Comparison of ENCODE assay signal across 18 cellular contexts in genomic region chr12:108315486-108316105, GRCh38. TPM values are rescaled to one million over a fixed set of nuclear protein-coding genes. Genes with fewer than 3 reads are reported as not detected.
DNase-seq lines count a peak whose midpoint lies in the region; ATAC-seq, FAIRE-seq and TF ChIP-seq lines count a peak whose summit lies in the region.
"Had no signal": no experiment of that assay in that cellular context is flagged by ENCODE, and none has a peak within 500 bp of the region (broad histone marks: within the 10 kb centered on the region; RNA-seq: fewer than 3 reads in every experiment).

No MANE protein-coding gene starts in this region.

- peak overlapping the region; percentile 37 for H3K27ac ChIP-seq in left ventricle myocardium inferior (replicated peaks)
- H3K27ac ChIP-seq in K562 (ENCODE audit: extremely low read depth, low read depth, low read length): no peak overlapping the region
- peak overlapping the region; percentile 85 for H3K27ac ChIP-seq in mesendoderm (ENCODE audit: low read depth, low read length)
- peak overlapping the region; percentile 24 for H3K27ac ChIP-seq in upper lobe of right lung
- H3K27ac ChIP-seq: KMS-11, RWPE1 had no signal

- H3K4me2 ChIP-seq in K562 (ENCODE audit: insufficient read depth, low read length) (no peak overlapping the region), mesendoderm (ENCODE audit: low read length) (no peak overlapping the region)
- H3K4me2 ChIP-seq: KMS-11 had no signal

- no peak overlapping the region for H3K23ac ChIP-seq in mesendoderm (ENCODE audit: low read length)

- no peak for TF ChIP-seq POLR2A in K562 (conservative IDR thresholded peaks at IDR 0.05)

- POLR2A ChIA-PET in K562 (lab: Yijun Ruan, JAX): no interaction called here

- no peak for TF ChIP-seq CTCF in left ventricle myocardium inferior (IDR thresholded peaks at IDR 0.05; ENCODE audit: borderline replicate concordance)
- TF ChIP-seq CTCF in K562 (IDR thresholded peaks at IDR 0.05 in 2 of 3, conservative IDR thresholded peaks at IDR 0.05 in 1 of 3; ENCODE audit: insufficient read depth in 2 of 3, low read depth in 1 of 3, low read length in 3 of 3): no peak
- TF ChIP-seq CTCF in upper lobe of right lung (IDR thresholded peaks at IDR 0.05): no peak

- H3K9me3 ChIP-seq in left ventricle myocardium inferior (replicated peaks): no peaks in the 10 kb centered on the region
- no peaks in the 10 kb centered on the region for H3K9me3 ChIP-seq in K562 (replicated peaks; ENCODE audit: control insufficient read depth, insufficient read depth, low read depth, low read length)
- H3K9me3 ChIP-seq in upper lobe of right lung: no peaks in the 10 kb centered on the region

- H3K4ac ChIP-seq in mesendoderm (ENCODE audit: low read depth, low read length): no peak overlapping the region

- no peak for TF ChIP-seq EP300 in K562 (IDR thresholded peaks at IDR 0.05; ENCODE audit: low read length)

- WGBS in K562 (ENCODE audit: insufficient coverage, low coverage, missing lambda C conversion rate): 36% methylated on average over 4 of the region's 4 CpGs
- WGBS in mesendoderm (ENCODE audit: extremely low coverage, insufficient coverage, low lambda C conversion rate): no CpG with 5 or more reads among the region's 4 CpGs

- no peak for FAIRE-seq in K562 (lab: Jason Lieb, UNC)
- FAIRE-seq: H54 had no signal

- no peak overlapping the region for H3K9ac ChIP-seq in K562 (ENCODE audit: insufficient read depth in 1 of 2, low read depth in 2 of 2, low read length in 2 of 2)
- H3K9ac ChIP-seq in mesendoderm (ENCODE audit: low read length): peak overlapping the region; percentile 63
- H3K9ac ChIP-seq: KMS-11 had no signal

- CTCF ChIA-PET in K562 (lab: Yijun Ruan, JAX; ENCODE audit: low intra/inter-chr PET ratio): no interaction called here

- H2BK120ac ChIP-seq in mesendoderm (ENCODE audit: low read depth, low read length): peak overlapping the region; percentile 32

- H3K79me2 ChIP-seq in K562 (ENCODE audit: control insufficient read depth, insufficient read depth, low read length) (no peaks in the 10 kb centered on the region), mesendoderm (ENCODE audit: control insufficient read depth, insufficient read depth, low read length) (no peaks in the 10 kb centered on the region)

- H2BK5ac ChIP-seq in mesendoderm (ENCODE audit: low read length): peak overlapping the region; percentile 47

- H3K27me3 ChIP-seq in left ventricle myocardium inferior (ENCODE audit: low read depth): no peaks in the 10 kb centered on the region
- H3K27me3 ChIP-seq in K562 (ENCODE audit: control insufficient read depth in 2 of 2, insufficient read depth in 2 of 2, low read length in 2 of 2): no peaks in the 10 kb centered on the region; a peak in 1 of 5 replicates
- no peaks in the 10 kb centered on the region for H3K27me3 ChIP-seq in mesendoderm (ENCODE audit: insufficient read depth, low read length, poor library complexity)
- H3K27me3 ChIP-seq in upper lobe of right lung: no peaks in the 10 kb centered on the region

- no TSS peak for BruUV-seq in K562 (replicated peaks; lab: Mats Ljungman, UMichigan)

- H3K18ac ChIP-seq in mesendoderm (ENCODE audit: low read length): peak overlapping the region; percentile 51

- DNase-seq in left ventricle myocardium inferior: no peak
- DNase-seq in left cardiac atrium: no peak
- DNase-seq in K562 (ENCODE audit: extremely low read depth in 1 of 4, low spot score in 3 of 4): no peak
- DNase-seq in mesendoderm: no peak
- peak; percentile 22 for DNase-seq in upper lobe of right lung
- no peak for DNase-seq in SKM-1 treated with dmso at 0.1 percent for 144 hours (lab: John Stamatoyannopoulos, UW; ENCODE audit: unreplicated experiment)
- DNase-seq in NCI-H146 treated with DMSO at 0.1 percent for 48 hours (lab: John Stamatoyannopoulos, UW; ENCODE audit: unreplicated experiment): no peak
- DNase-seq: activated CD4-positive, alpha-beta T cell treated with anti-CD3 and anti-CD28 coated beads for 36 hours; activated T-cell treated with anti-CD3 and anti-CD28 coated beads, Interleukin-2, amount 50 U/mL, for 1 hour; amniotic stem cell; mesenchymal stem cell; NCI-H2029 treated with DMSO at 0.1 percent for 48 hours; NCI-H69; occipital lobe had no signal

- no peak for TF ChIP-seq RAD21 in K562 (CRISPR knock-in tag; conservative IDR thresholded peaks at IDR 0.05 in 1 of 2, IDR thresholded peaks at IDR 0.05 in 1 of 2)

- H2AFZ ChIP-seq in K562 (ENCODE audit: low read depth, low read length): no peak overlapping the region

- ATAC-seq in left cardiac atrium (no peak), K562 (no peak), upper lobe of right lung (no peak), HG02885 (IDR thresholded peaks at IDR 0.05; ENCODE audit: poor library complexity, unreplicated experiment) (no peak)
- ATAC-seq: activated CD4-positive, alpha-beta T cell treated with anti-CD3 and anti-CD28 coated beads for 36 hours had no signal

- H4K20me1 ChIP-seq in K562 (replicated peaks; ENCODE audit: control insufficient read depth, insufficient read depth, low read length): no peaks in the 10 kb centered on the region; the same call in 1 of the 2 replicates

- H3K4me1 ChIP-seq in left ventricle myocardium inferior (peaks cover 48% of the 10 kb centered on the region), K562 (replicated peaks in 1 of 2; ENCODE audit: control insufficient read depth in 2 of 2, insufficient read depth in 2 of 2, low read length in 2 of 2) (peaks cover 6 to 25% of the 10 kb centered on the region in 2 experiments), mesendoderm (ENCODE audit: control insufficient read depth, low read depth, low read length) (peaks cover 4% of the 10 kb centered on the region), upper lobe of right lung (peaks cover 40% of the 10 kb centered on the region)

- peak overlapping the region; percentile 40 for H2AK5ac ChIP-seq in mesendoderm (ENCODE audit: low read length)

- no peaks in the 10 kb centered on the region for H3K79me1 ChIP-seq in mesendoderm (ENCODE audit: low read length)

- H3K56ac ChIP-seq in mesendoderm (ENCODE audit: low read length): peak overlapping the region; percentile 80

- in situ Hi-C loops in K562 (cut with MboI): no loop called here

- no peaks in the 10 kb centered on the region for H3K9me1 ChIP-seq in K562 (ENCODE audit: control insufficient read depth, insufficient read depth, low read length)

- intact Hi-C loops in left ventricle myocardium inferior (cut with micrococcal nuclease) (no loop called here), left cardiac atrium (cut with DNase I) (no loop called here), K562 (cut with micrococcal nuclease) (no loop called here), upper lobe of right lung (cut with DNase I) (no loop called here)

- no peak overlapping the region for H4K5ac ChIP-seq in mesendoderm (ENCODE audit: low read length)

- no peak overlapping the region for H3K4me3 ChIP-seq in left ventricle myocardium inferior
- no peak overlapping the region for H3K4me3 ChIP-seq in K562
- H3K4me3 ChIP-seq in mesendoderm (ENCODE audit: low read length): no peak overlapping the region
- H3K4me3 ChIP-seq in upper lobe of right lung: no peak overlapping the region

- H3K36me3 ChIP-seq in left ventricle myocardium inferior (no peaks in the 10 kb centered on the region), K562 (ENCODE audit: control insufficient read depth, insufficient read depth, low read length) (no peaks in the 10 kb centered on the region), mesendoderm (ENCODE audit: control insufficient read depth, insufficient read depth, low read length) (no peaks in the 10 kb centered on the region), upper lobe of right lung (no peaks in the 10 kb centered on the region)

- H4K8ac ChIP-seq in mesendoderm (ENCODE audit: low read depth, low read length): no peak overlapping the region

- no peak overlapping the region for H2BK15ac ChIP-seq in mesendoderm (replicated peaks; ENCODE audit: low read depth)

TF ChIP-seq in K562, 482 proteins besides CTCF, POLR2A, EP300 and RAD21 (continues in another document):
- TF ChIP-seq RBM25 (IDR thresholded peaks at IDR 0.05; ENCODE audit: low read depth, low read length, severe bottlenecking): peak; percentile 31
- 0 out of 2 replicates have a peak, but pooled peaks have one; percentile 17 for TF ChIP-seq BCOR (IDR thresholded peaks at IDR 0.05)

RNA-seq across cellular contexts. Expression of gene CMKLR1, which starts 23.5 kb away (rescaled TPM):
- 5.7 TPM for total RNA-seq in left ventricle myocardium inferior
- 10 to 100 TPM; 11.3 to 16.1 TPM for total RNA-seq in left cardiac atrium
- 3.0 and 7.0 TPM in 2 replicates for total RNA-seq in K562 (2011; cell fraction: chromatin; rRNA removed; ENCODE audit: low replicate concordance)
- 3.2 and 3.4 TPM in 2 replicates for total RNA-seq in K562 (2011; cell fraction: nucleolus; rRNA removed)
- 3.7 and 4.0 TPM in 2 replicates for total RNA-seq in K562 (2011; cell fraction: nucleoplasm; rRNA removed)
- 0.16 and 0.32 TPM in 2 replicates for total RNA-seq in K562 (2014; rRNA removed)
- 0.11 and 0.29 TPM in 2 replicates for total RNA-seq in K562 (2014; rRNA removed; fragmentation: Illumina TruSeq; extraction: Trizol)
- 0.15 and 0.33 TPM in 2 replicates for total RNA-seq in K562 (2015; rRNA removed; fragmentation: Illumina TruSeq; extraction: Trizol)
- total RNA-seq in K562 (2021): 0.20 and 0.29 TPM in 2 replicates
- 0.30 and 1.4 TPM in 2 replicates for polyA plus RNA-seq in K562 (2011; rRNA removed)
- polyA plus RNA-seq in K562 (2011; cell fraction: cytosol; rRNA removed): 0.28 and 1.0 TPM in 2 replicates
- polyA plus RNA-seq in K562 (2011; cell fraction: nucleus; rRNA removed): 0.41 and 1.3 TPM in 2 replicates
- 0.11 and 0.25 TPM in 2 replicates for polyA plus RNA-seq in K562 (2012)
- 0.33 and 0.67 TPM in 2 replicates for polyA plus RNA-seq in K562 (2014; fragmentation: Illumina TruSeq; extraction: Trizol)
- polyA plus RNA-seq in K562 (2014; fragmentation: Nextera tagmentation; extraction: Ambion mirVana): under 1 TPM; 0.11 to 0.13 TPM
- polyA plus RNA-seq in K562 (2014; rRNA removed): 0.12 and 0.36 TPM in 2 replicates
- polyA minus RNA-seq in K562 (2011; rRNA and poly(A)+ RNA removed): 0.42 and 2.6 TPM in 2 replicates
- polyA minus RNA-seq in K562 (2011; cell fraction: cytosol; rRNA and poly(A)+ RNA removed): 1.2 TPM in 1 of 2 replicates, not detected in the other
- polyA minus RNA-seq in K562 (2011; cell fraction: nucleus; rRNA and poly(A)+ RNA removed): 0.22 and 1.1 TPM in 2 replicates
- polyA plus RNA-seq in mesendoderm (2013, experiment 1 of 2): 1.6 TPM
- 1.6 TPM for polyA plus RNA-seq in mesendoderm (2013, experiment 2 of 2)
- total RNA-seq in upper lobe of right lung: 29.1 TPM
- total RNA-seq: activated CD4-positive, alpha-beta T cell treated with anti-CD3 and anti-CD28 coated beads for 36 hours had no signal
